In the genomic region with DNA sequence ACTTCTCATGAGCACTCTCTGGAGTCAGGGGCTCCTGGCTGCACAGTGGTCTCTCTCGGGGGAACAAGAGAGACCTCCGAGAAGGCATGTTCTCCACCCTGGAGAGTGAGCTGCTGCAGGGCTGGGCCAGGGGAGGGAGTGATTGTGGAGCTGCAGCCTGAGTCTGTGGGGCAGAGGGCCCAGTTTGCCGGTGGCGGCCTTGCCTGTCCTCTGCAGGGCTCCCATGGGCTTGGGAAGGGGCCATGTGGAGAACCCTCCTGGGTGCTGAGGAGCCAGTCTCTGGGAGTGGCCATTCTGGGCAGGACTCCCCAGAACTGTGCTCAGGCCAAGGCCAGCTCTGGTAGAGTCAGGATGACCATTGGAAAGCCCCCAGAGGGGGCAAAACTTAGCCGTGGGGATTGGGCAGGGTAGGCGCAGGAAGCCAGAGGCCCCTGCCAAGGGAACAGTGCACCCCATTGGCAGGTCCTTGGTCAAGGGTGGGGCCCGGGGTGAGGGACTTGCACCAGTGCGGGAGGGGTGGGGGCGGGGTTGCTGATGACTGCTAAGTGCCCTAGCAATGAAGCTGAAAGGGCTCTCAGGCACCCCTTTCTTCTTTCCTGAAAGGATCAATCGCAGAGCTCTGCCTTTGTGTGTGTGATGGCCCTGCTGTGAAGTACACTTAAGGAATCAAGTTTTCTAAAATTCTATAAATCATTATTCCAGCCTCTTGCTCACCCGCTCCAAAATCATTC, we compare ENCODE assay signal across 1 cellular context.
TF ChIP-seq lines count a peak whose summit lies in the region.

No MANE protein-coding gene starts in this region.

TF ChIP-seq in GM23338, 12 proteins besides CTCF, POLR2A, EP300 and RAD21:
- TF ChIP-seq CREB1 (CRISPR knock-in tag; IDR thresholded peaks at IDR 0.05; ENCODE audit: low read depth) (no peak), STAT1 (IDR thresholded peaks at IDR 0.05; ENCODE audit: unreplicated experiment) (no peak), ZNF331 (CRISPR knock-in tag; IDR thresholded peaks at IDR 0.05; ENCODE audit: low read depth) (no peak), NANOG (IDR thresholded peaks at IDR 0.05; ENCODE audit: borderline replicate concordance) (no peak), POLR2AphosphoS5 (IDR thresholded peaks at IDR 0.05; ENCODE audit: low read depth) (no peak), EZH2phosphoT487 (IDR thresholded peaks at IDR 0.05; ENCODE audit: unreplicated experiment) (no peak), REST (IDR thresholded peaks at IDR 0.05; ENCODE audit: unreplicated experiment) (no peak), ZNF114 (CRISPR knock-in tag; IDR thresholded peaks at IDR 0.05) (no peak), JUNB (IDR thresholded peaks at IDR 0.05; ENCODE audit: unreplicated experiment) (no peak)
- TF ChIP-seq, protein P1, sequence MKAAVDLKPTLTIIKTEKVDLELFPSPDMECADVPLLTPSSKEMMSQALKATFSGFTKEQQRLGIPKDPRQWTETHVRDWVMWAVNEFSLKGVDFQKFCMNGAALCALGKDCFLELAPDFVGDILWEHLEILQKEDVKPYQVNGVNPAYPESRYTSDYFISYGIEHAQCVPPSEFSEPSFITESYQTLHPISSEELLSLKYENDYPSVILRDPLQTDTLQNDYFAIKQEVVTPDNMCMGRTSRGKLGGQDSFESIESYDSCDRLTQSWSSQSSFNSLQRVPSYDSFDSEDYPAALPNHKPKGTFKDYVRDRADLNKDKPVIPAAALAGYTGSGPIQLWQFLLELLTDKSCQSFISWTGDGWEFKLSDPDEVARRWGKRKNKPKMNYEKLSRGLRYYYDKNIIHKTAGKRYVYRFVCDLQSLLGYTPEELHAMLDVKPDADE (IDR thresholded peaks at IDR 0.05), result no peak
- TF ChIP-seq, protein P2, sequence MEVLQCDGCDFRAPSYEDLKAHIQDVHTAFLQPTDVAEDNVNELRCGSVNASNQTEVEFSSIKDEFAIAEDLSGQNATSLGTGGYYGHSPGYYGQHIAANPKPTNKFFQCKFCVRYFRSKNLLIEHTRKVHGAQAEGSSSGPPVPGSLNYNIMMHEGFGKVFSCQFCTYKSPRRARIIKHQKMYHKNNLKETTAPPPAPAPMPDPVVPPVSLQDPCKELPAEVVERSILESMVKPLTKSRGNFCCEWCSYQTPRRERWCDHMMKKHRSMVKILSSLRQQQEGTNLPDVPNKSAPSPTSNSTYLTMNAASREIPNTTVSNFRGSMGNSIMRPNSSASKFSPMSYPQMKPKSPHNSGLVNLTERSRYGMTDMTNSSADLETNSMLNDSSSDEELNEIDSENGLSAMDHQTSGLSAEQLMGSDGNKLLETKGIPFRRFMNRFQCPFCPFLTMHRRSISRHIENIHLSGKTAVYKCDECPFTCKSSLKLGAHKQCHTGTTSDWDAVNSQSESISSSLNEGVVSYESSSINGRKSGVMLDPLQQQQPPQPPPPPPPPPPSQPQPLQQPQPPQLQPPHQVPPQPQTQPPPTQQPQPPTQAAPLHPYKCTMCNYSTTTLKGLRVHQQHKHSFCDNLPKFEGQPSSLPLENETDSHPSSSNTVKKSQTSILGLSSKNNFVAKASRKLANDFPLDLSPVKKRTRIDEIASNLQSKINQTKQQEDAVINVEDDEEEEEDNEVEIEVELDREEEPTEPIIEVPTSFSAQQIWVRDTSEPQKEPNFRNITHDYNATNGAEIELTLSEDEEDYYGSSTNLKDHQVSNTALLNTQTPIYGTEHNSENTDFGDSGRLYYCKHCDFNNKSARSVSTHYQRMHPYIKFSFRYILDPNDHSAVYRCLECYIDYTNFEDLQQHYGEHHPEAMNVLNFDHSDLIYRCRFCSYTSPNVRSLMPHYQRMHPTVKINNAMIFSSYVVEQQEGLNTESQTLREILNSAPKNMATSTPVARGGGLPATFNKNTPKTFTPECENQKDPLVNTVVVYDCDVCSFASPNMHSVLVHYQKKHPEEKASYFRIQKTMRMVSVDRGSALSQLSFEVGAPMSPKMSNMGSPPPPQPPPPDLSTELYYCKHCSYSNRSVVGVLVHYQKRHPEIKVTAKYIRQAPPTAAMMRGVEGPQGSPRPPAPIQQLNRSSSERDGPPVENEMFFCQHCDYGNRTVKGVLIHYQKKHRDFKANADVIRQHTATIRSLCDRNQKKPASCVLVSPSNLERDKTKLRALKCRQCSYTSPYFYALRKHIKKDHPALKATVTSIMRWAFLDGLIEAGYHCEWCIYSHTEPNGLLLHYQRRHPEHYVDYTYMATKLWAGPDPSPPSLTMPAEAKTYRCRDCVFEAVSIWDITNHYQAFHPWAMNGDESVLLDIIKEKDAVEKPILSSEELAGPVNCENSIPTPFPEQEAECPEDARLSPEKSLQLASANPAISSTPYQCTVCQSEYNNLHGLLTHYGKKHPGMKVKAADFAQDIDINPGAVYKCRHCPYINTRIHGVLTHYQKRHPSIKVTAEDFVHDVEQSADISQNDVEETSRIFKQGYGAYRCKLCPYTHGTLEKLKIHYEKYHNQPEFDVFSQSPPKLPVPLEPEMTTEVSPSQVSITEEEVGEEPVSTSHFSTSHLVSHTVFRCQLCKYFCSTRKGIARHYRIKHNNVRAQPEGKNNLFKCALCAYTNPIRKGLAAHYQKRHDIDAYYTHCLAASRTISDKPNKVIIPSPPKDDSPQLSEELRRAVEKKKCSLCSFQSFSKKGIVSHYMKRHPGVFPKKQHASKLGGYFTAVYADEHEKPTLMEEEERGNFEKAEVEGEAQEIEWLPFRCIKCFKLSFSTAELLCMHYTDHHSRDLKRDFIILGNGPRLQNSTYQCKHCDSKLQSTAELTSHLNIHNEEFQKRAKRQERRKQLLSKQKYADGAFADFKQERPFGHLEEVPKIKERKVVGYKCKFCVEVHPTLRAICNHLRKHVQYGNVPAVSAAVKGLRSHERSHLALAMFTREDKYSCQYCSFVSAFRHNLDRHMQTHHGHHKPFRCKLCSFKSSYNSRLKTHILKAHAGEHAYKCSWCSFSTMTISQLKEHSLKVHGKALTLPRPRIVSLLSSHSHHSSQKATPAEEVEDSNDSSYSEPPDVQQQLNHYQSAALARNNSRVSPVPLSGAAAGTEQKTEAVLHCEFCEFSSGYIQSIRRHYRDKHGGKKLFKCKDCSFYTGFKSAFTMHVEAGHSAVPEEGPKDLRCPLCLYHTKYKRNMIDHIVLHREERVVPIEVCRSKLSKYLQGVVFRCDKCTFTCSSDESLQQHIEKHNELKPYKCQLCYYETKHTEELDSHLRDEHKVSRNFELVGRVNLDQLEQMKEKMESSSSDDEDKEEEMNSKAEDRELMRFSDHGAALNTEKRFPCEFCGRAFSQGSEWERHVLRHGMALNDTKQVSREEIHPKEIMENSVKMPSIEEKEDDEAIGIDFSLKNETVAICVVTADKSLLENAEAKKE (CRISPR knock-in tag; IDR thresholded peaks at IDR 0.05), result no peak
